In the genomic region with DNA sequence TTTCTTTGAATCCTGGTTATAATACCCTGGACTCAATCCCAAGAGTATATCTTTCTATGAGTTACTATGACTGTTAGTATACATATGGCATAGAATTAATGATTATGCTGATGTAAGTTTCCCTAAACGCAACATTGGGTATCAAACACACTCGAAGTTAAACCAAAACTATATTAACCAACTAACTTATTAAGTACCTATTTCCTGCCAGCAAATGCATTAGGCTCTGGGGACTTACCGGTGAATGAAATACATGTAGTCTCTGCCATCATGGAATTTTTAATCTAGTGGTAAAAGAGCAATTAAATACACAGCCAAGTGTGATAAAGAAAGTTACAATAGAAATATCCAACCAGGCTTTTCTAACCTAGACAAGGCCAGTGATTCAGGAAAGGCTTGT, we compare ENCODE assay signal across 26 cellular contexts.
"Had no signal": no experiment of that assay in that cellular context is flagged by ENCODE, and none has a peak within 500 bp of the region (broad histone marks: within the 10 kb centered on the region; RNA-seq: fewer than 3 reads in every experiment).

No MANE protein-coding gene starts in this region.

- H3K27me3 ChIP-seq: ovary, spleen, suprapubic skin, tibial artery, upper lobe of right lung had no signal

- H3K27ac ChIP-seq: left ventricle myocardium inferior, ovary, skin epidermis, spleen, suprapubic skin, thoracic aorta, tibial artery, upper lobe of right lung had no signal

- H3K4me3 ChIP-seq: left ventricle myocardium inferior, lung, ovary, skin epidermis, spleen, suprapubic skin, thoracic aorta, tibial artery, upper lobe of right lung had no signal

- H3K4me3 Mint-ChIP-seq: immature natural killer cell; mesothelial cell of epicardium; naive B cell; natural killer cell; stimulated activated effector memory CD8-positive, alpha-beta T cell treated with anti-CD3 and anti-CD28 coated beads, Interleukin-12 subunit alpha, Interleukin-12 subunit beta, amount 100 ng/mL, for 72 hours; stimulated activated naive CD8-positive, alpha-beta T cell treated with anti-CD3 and anti-CD28 coated beads, Interleukin-15, Interleukin-2, amounts not matched to agents 100 ng/mL and 50 ng/mL, for 24 hours had no signal

- H3K27me3 Mint-ChIP-seq: naive B cell; progenitor cell of endocrine pancreas; stimulated activated naive CD8-positive, alpha-beta T cell treated with anti-CD3 and anti-CD28 coated beads, Interleukin-15, Interleukin-2, amounts not matched to agents 100 ng/mL and 50 ng/mL, for 24 hours had no signal

- DNase-seq: hypothalamus; immature natural killer cell; kidney; left ventricle myocardium inferior; mesendoderm; naive B cell; natural killer cell; ovary; right cardiac atrium; spleen; stimulated activated CD4-positive, alpha-beta T cell treated with anti-CD3 and anti-CD28 coated beads, Interleukin-4, amount 100 ng/mL, for 24 hours; stimulated activated naive CD4-positive, alpha-beta T cell; tibial artery; trophoblast cell; upper lobe of right lung had no signal

- H3K36me3 Mint-ChIP-seq: immature natural killer cell; naive B cell; natural killer cell; stimulated activated effector memory CD8-positive, alpha-beta T cell treated with anti-CD3 and anti-CD28 coated beads, Interleukin-12 subunit alpha, Interleukin-12 subunit beta, amount 100 ng/mL, for 72 hours had no signal

- FAIRE-seq: islet of Langerhans, kidney, urothelium cell line had no signal

- H3K27ac Mint-ChIP-seq: immature natural killer cell; mesothelial cell of epicardium; naive B cell; natural killer cell; progenitor cell of endocrine pancreas; stimulated activated effector memory CD8-positive, alpha-beta T cell treated with anti-CD3 and anti-CD28 coated beads, Interleukin-12 subunit alpha, Interleukin-12 subunit beta, amount 100 ng/mL, for 72 hours; stimulated activated naive CD8-positive, alpha-beta T cell treated with anti-CD3 and anti-CD28 coated beads, Interleukin-15, Interleukin-2, amounts not matched to agents 100 ng/mL and 50 ng/mL, for 24 hours had no signal

- H3K4me1 Mint-ChIP-seq: immature natural killer cell; naive B cell; natural killer cell; stimulated activated effector memory CD8-positive, alpha-beta T cell treated with anti-CD3 and anti-CD28 coated beads, Interleukin-12 subunit alpha, Interleukin-12 subunit beta, amount 100 ng/mL, for 72 hours had no signal

- ATAC-seq: natural killer cell; right cardiac atrium; sciatic nerve; stimulated activated effector memory CD8-positive, alpha-beta T cell treated with anti-CD3 and anti-CD28 coated beads, Interleukin-12 subunit alpha, Interleukin-12 subunit beta, amount 100 ng/mL, for 72 hours; upper lobe of right lung had no signal

- H3K9me3 ChIP-seq: left ventricle myocardium inferior, ovary, spleen, suprapubic skin, tibial artery, upper lobe of right lung had no signal

- H3K4me1 ChIP-seq: left ventricle myocardium inferior, spleen, suprapubic skin, tibial artery, upper lobe of right lung had no signal

- H3K36me3 ChIP-seq: left ventricle myocardium inferior, ovary, spleen, suprapubic skin, thoracic aorta, tibial artery, upper lobe of right lung had no signal
